In genomic region chr17:50479522-50480141, GRCh38 we compare ENCODE assay signal across 8 cellular contexts. TPM values are rescaled to one million over a fixed set of nuclear protein-coding genes. Genes with fewer than 3 reads are reported as not detected.
DNase-seq lines count a peak whose midpoint lies in the region; ATAC-seq and TF ChIP-seq lines count a peak whose summit lies in the region.

No MANE protein-coding gene starts in this region.

- peak overlapping the region; percentile 85 to 93 for H3K9ac ChIP-seq in stomach smooth muscle (ENCODE audit: low read length in 2 of 2)

- no peaks in the 10 kb centered on the region for H3K36me3 Mint-ChIP-seq in neural crest cell (ENCODE audit: low read depth)

- H3K9me3 Mint-ChIP-seq in neural crest cell: no peaks in the 10 kb centered on the region

- H3K4me3 ChIP-seq in stomach smooth muscle (ENCODE audit: low read length in 2 of 2): peak overlapping the region; percentile 87 to 98

- peak overlapping the region; percentile 92 for H3K27ac Mint-ChIP-seq in neural crest cell (ENCODE audit: unreplicated experiment)

- H3K27me3 Mint-ChIP-seq in neural crest cell (ENCODE audit: low read depth): peaks cover 5% of the 10 kb centered on the region

- H3K27me3 ChIP-seq in stomach smooth muscle (ENCODE audit: control insufficient read depth in 1 of 2, insufficient read depth in 2 of 2, low read length in 2 of 2): peaks cover 4 to 5% of the 10 kb centered on the region in 2 donors

- ATAC-seq in GM18502 (IDR thresholded peaks at IDR 0.05; ENCODE audit: poor library complexity, unreplicated experiment): no peak

- DNase-seq in GM03348 (ENCODE audit: low spot score): peak; percentile 90
- peak; percentile 85 for DNase-seq in LHCN-M2 (ENCODE audit: low read depth)
- peak; percentile 92 for DNase-seq in RPMI8226
- peak; percentile 53 for DNase-seq in activated T-helper 9 cell treated with anti-CD3 and anti-CD28 coated beads, Interleukin-2, amount 50 U/mL, for 16 hours (ENCODE audit: low read depth)
- peak; percentile 69 for DNase-seq in fibroblast of the conjunctiva (ENCODE audit: low read depth)
- DNase-seq in neural crest cell (ENCODE audit: low read depth, low spot score): peak; percentile 75

- TF ChIP-seq CTCF in neural crest cell (conservative IDR thresholded peaks at IDR 0.05): peak; percentile 73

- no peaks in the 10 kb centered on the region for H3K9me3 ChIP-seq in stomach smooth muscle (ENCODE audit: control insufficient read depth in 2 of 2, low read length in 2 of 2)

- peaks cover 30% of the 10 kb centered on the region for H3K4me1 ChIP-seq in stomach smooth muscle (ENCODE audit: control insufficient read depth, insufficient read depth, low read length)

- no peak overlapping the region for H3K27ac ChIP-seq in stomach smooth muscle (ENCODE audit: low read length)

- peaks cover 13 to 25% of the 10 kb centered on the region in 2 donors for H3K36me3 ChIP-seq in stomach smooth muscle (ENCODE audit: control insufficient read depth in 2 of 2, insufficient read depth in 2 of 2, low read length in 2 of 2)

- H3K4me3 Mint-ChIP-seq in neural crest cell: peak overlapping the region; percentile 93

- peaks cover 23% of the 10 kb centered on the region for H3K4me1 Mint-ChIP-seq in neural crest cell

RNA-seq across cellular contexts. Expression of gene RSAD1, which starts 1.0 kb away (rescaled TPM):
- 17.8 and 23.2 TPM in 2 replicates for total RNA-seq in LHCN-M2 (2014; rRNA removed)
- polyA plus RNA-seq in LHCN-M2 (2012): 13.1 TPM
- total RNA-seq in neural crest cell: 42.4 and 42.9 TPM in 2 replicates

RNA-seq across cellular contexts. Expression of gene CHAD, which starts 11.0 kb away (rescaled TPM):
- not detected in 2 replicates for total RNA-seq in LHCN-M2 (2014; rRNA removed)
- 0.21 TPM for polyA plus RNA-seq in LHCN-M2 (2012)
- total RNA-seq in neural crest cell: 0.19 and 0.27 TPM in 2 replicates

RNA-seq across cellular contexts. Expression of gene MYCBPAP, which starts 28.6 kb away (rescaled TPM):
- total RNA-seq in LHCN-M2 (2014; rRNA removed): 0.34 and 0.83 TPM in 2 replicates
- 0.49 TPM for polyA plus RNA-seq in LHCN-M2 (2012)
- 1.2 and 1.7 TPM in 2 replicates for total RNA-seq in neural crest cell

RNA-seq across cellular contexts. Expression of gene EPN3, which starts 52.9 kb away (rescaled TPM):
- 0.11 TPM in 1 of 2 replicates, not detected in the other for total RNA-seq in LHCN-M2 (2014; rRNA removed)
- 0.04 TPM for polyA plus RNA-seq in LHCN-M2 (2012)
- 0.11 TPM in 1 of 2 replicates, not detected in the other for total RNA-seq in neural crest cell

RNA-seq across cellular contexts. Expression of gene ACSF2, which starts 53.6 kb away (rescaled TPM):
- 16.6 and 17.0 TPM in 2 replicates for total RNA-seq in LHCN-M2 (2014; rRNA removed)
- 25.9 TPM for polyA plus RNA-seq in LHCN-M2 (2012)
- 31.5 and 34.5 TPM in 2 replicates for total RNA-seq in neural crest cell
